Comparison of ENCODE assay signal across 13 cellular contexts in genomic region chr22:22221043-22221442, GRCh38. TPM values are rescaled to one million over a fixed set of nuclear protein-coding genes. Genes with fewer than 3 reads are reported as not detected.
"Had no signal": no experiment of that assay in that cellular context is flagged by ENCODE, and none has a peak within 500 bp of the region (broad histone marks: within the 10 kb centered on the region; RNA-seq: fewer than 3 reads in every experiment).

No MANE protein-coding gene starts in this region.

RNA-seq across cellular contexts. Expression of gene VPREB1, which starts 23.5 kb away (rescaled TPM):
- total RNA-seq: subcutaneous adipose tissue, suprapubic skin, temporal lobe, testis, thoracic aorta, thyroid gland, tibial nerve, transverse colon, upper lobe of left lung, upper lobe of right lung, ureter, urinary bladder, vagina had no signal
- polyA plus RNA-seq: urinary bladder had no signal
